ENCODE assay signal across 8 cellular contexts in genomic region chr5:68216737-68217231, GRCh38. TPM values are rescaled to one million over a fixed set of nuclear protein-coding genes. Genes with fewer than 3 reads are reported as not detected.
A peak's percentile ranks its signal among the peaks of the same experiment; 100 is the strongest.
DNase-seq lines count a peak whose midpoint lies in the region; ATAC-seq, FAIRE-seq and TF ChIP-seq lines count a peak whose summit lies in the region.

No MANE protein-coding gene starts in this region.

- peaks cover 6% of the 10 kb centered on the region for H3K36me3 Mint-ChIP-seq in activated T-cell treated with anti-CD3 and anti-CD28 coated beads, Interleukin-2, amount 50 U/mL, for 4 hours (ENCODE audit: insufficient read depth)
- H3K36me3 Mint-ChIP-seq in T-helper 2 cell treated with Interferon-gamma antibody and Interleukin-4, amounts not matched to agents 5 μg/mL and 100 μg/mL, for 36 hours (ENCODE audit: low read depth): peaks cover 24% of the 10 kb centered on the region

- DNase-seq in activated T-cell treated with anti-CD3 and anti-CD28 coated beads, Interleukin-2, amount 50 U/mL, for 4 hours: no peak
- DNase-seq in activated T-cell treated with anti-CD3 and anti-CD28 coated beads for 4 hours (no peak), fibroblast of pulmonary artery (ENCODE audit: low read depth) (peak; percentile 36), AG08396 (ENCODE audit: low spot score) (no peak), urothelium cell line (ENCODE audit: low spot score) (no peak)
- DNase-seq in T-helper 2 cell treated with Interferon-gamma antibody and Interleukin-4, amounts not matched to agents 5 μg/mL and 100 μg/mL, for 36 hours (ENCODE audit: low spot score): no peak

- ATAC-seq in activated T-cell treated with anti-CD3 and anti-CD28 coated beads, Interleukin-2, amount 50 U/mL, for 4 hours: no peak
- ATAC-seq in HG02759 (IDR thresholded peaks at IDR 0.05; ENCODE audit: unreplicated experiment): peak; percentile 1

- H3K9ac ChIP-seq in rectal smooth muscle tissue (ENCODE audit: low read length): peak overlapping the region; percentile 86

- H3K27ac ChIP-seq in rectal smooth muscle tissue (ENCODE audit: low read depth, low read length): peak overlapping the region; percentile 98

- H3K4me1 ChIP-seq in rectal smooth muscle tissue (ENCODE audit: control insufficient read depth, insufficient read depth, low read length): peaks cover 15% of the 10 kb centered on the region

- no peak for TF ChIP-seq CTCF in fibroblast of pulmonary artery (IDR thresholded peaks at IDR 0.05; ENCODE audit: low read length, missing control alignments)

- H3K4me3 ChIP-seq in fibroblast of pulmonary artery (replicated peaks; ENCODE audit: low read depth, low read length): peak overlapping the region; percentile 89
- peak overlapping the region; percentile 78 for H3K4me3 ChIP-seq in rectal smooth muscle tissue (ENCODE audit: low read length)

- no peaks in the 10 kb centered on the region for H3K27me3 ChIP-seq in rectal smooth muscle tissue (ENCODE audit: control insufficient read depth, insufficient read depth, low read length)

- H3K4me3 Mint-ChIP-seq in activated T-cell treated with anti-CD3 and anti-CD28 coated beads, Interleukin-2, amount 50 U/mL, for 4 hours: peak overlapping the region; percentile 91
- H3K4me3 Mint-ChIP-seq in T-helper 2 cell treated with Interferon-gamma antibody and Interleukin-4, amounts not matched to agents 5 μg/mL and 100 μg/mL, for 36 hours: peak overlapping the region; percentile 89

- FAIRE-seq in urothelium cell line (lab: Jason Lieb, UNC): no peak

- no peaks in the 10 kb centered on the region for H3K27me3 Mint-ChIP-seq in activated T-cell treated with anti-CD3 and anti-CD28 coated beads, Interleukin-2, amount 50 U/mL, for 4 hours (ENCODE audit: low read depth)
- H3K27me3 Mint-ChIP-seq in T-helper 2 cell treated with Interferon-gamma antibody and Interleukin-4, amounts not matched to agents 5 μg/mL and 100 μg/mL, for 36 hours (ENCODE audit: low read depth): peaks cover 2% of the 10 kb centered on the region

- no peaks in the 10 kb centered on the region for H3K9me3 Mint-ChIP-seq in activated T-cell treated with anti-CD3 and anti-CD28 coated beads, Interleukin-2, amount 50 U/mL, for 4 hours
- H3K9me3 Mint-ChIP-seq in T-helper 2 cell treated with Interferon-gamma antibody and Interleukin-4, amounts not matched to agents 5 μg/mL and 100 μg/mL, for 36 hours: peaks cover 10% of the 10 kb centered on the region

- peaks cover 3% of the 10 kb centered on the region for H3K36me3 ChIP-seq in rectal smooth muscle tissue (ENCODE audit: control insufficient read depth, insufficient read depth, low read length)

- peak overlapping the region; percentile 89 for H3K27ac Mint-ChIP-seq in T-helper 2 cell treated with Interferon-gamma antibody and Interleukin-4, amounts not matched to agents 5 μg/mL and 100 μg/mL, for 36 hours

- peaks cover 56% of the 10 kb centered on the region for H3K4me1 Mint-ChIP-seq in activated T-cell treated with anti-CD3 and anti-CD28 coated beads, Interleukin-2, amount 50 U/mL, for 4 hours (ENCODE audit: low read depth)
- peaks cover 33% of the 10 kb centered on the region for H3K4me1 Mint-ChIP-seq in T-helper 2 cell treated with Interferon-gamma antibody and Interleukin-4, amounts not matched to agents 5 μg/mL and 100 μg/mL, for 36 hours (ENCODE audit: low read depth)

RNA-seq across cellular contexts. Expression of gene PIK3R1, which starts 1.2 kb away (rescaled TPM):
- total RNA-seq in activated T-cell treated with anti-CD3 and anti-CD28 coated beads, Interleukin-2, amount 50 U/mL, for 4 hours: 10 to 100 TPM; 21.1 to 23.6 (median 22.5) TPM
